8 cellular contexts compared by ENCODE assay signal in genomic region chr2:112765251-112765650, GRCh38. TPM values are rescaled to one million over a fixed set of nuclear protein-coding genes. Genes with fewer than 3 reads are reported as not detected.
DNase-seq lines count a peak whose midpoint lies in the region; ATAC-seq and TF ChIP-seq lines count a peak whose summit lies in the region.

No MANE protein-coding gene starts in this region.

- in situ Hi-C loops in astrocyte of the spinal cord (cut with HindIII; ENCODE audit: low sequenced_read_pairs) = no loop called here

- peak overlapping the region; percentile 97 for H3K4me3 Mint-ChIP-seq in mesothelial cell of epicardium

- H3K36me3 Mint-ChIP-seq in mesothelial cell of epicardium = no peaks in the 10 kb centered on the region

- DNase-seq in AG10803 (ENCODE audit: low read depth) = no peak
- no peak for DNase-seq in HFF-Myc (ENCODE audit: extremely low read depth, low read depth)
- DNase-seq in astrocyte of the spinal cord (ENCODE audit: low read depth, low spot score) = no peak
- no peak for DNase-seq in mesothelial cell of epicardium (ENCODE audit: low spot score in 2 of 2, unreplicated experiment in 2 of 2)
- DNase-seq in anterior cingulate cortex (lab: John Stamatoyannopoulos, UW) = no peak
- no peak for DNase-seq in activated CD8-positive, alpha-beta memory T cell treated with anti-CD3 and anti-CD28 coated beads for 24 hours

- no peaks in the 10 kb centered on the region for H3K9me3 Mint-ChIP-seq in mesothelial cell of epicardium

- TF ChIP-seq CTCF in AG10803 (conservative IDR thresholded peaks at IDR 0.05; ENCODE audit: low read length) (no peak), HFF-Myc (IDR thresholded peaks at IDR 0.05; ENCODE audit: low read depth, low read length, missing control alignments) (no peak), astrocyte of the spinal cord (IDR thresholded peaks at IDR 0.05; ENCODE audit: low read depth, low read length) (no peak), mesothelial cell of epicardium (IDR thresholded peaks at IDR 0.05; ENCODE audit: unreplicated experiment) (no peak)

- peaks cover 16% of the 10 kb centered on the region for H3K4me1 Mint-ChIP-seq in mesothelial cell of epicardium

- peak overlapping the region; percentile 66 for H3K27ac Mint-ChIP-seq in mesothelial cell of epicardium

- no peaks in the 10 kb centered on the region for H3K27me3 Mint-ChIP-seq in mesothelial cell of epicardium (ENCODE audit: low read depth)

- peak overlapping the region; percentile 89 for H3K4me3 ChIP-seq in AG10803 (ENCODE audit: low read length)
- peak overlapping the region; percentile 76 for H3K4me3 ChIP-seq in HFF-Myc (replicated peaks; ENCODE audit: low read depth, low read length)
- peak overlapping the region; percentile 80 for H3K4me3 ChIP-seq in astrocyte of the spinal cord (ENCODE audit: low read depth, low read length)

- ATAC-seq in HG02759 (IDR thresholded peaks at IDR 0.05; ENCODE audit: unreplicated experiment) = no peak
- no peak for ATAC-seq in HG03378 (IDR thresholded peaks at IDR 0.05; ENCODE audit: unreplicated experiment)

RNA-seq across cellular contexts. Expression of gene CKAP2L, which starts 0.8 kb away (rescaled TPM):
- total RNA-seq in mesothelial cell of epicardium = 8.4 to 8.9 TPM (median 8.6 TPM) in 3 replicates

RNA-seq across cellular contexts. Expression of gene IL1A, which starts 19.0 kb away (rescaled TPM):
- total RNA-seq in mesothelial cell of epicardium = 3.9 to 4.8 TPM (median 4.4 TPM) in 3 replicates

RNA-seq across cellular contexts. Expression of gene NT5DC4, which starts 44.4 kb away (rescaled TPM):
- not detected in 3 replicates for total RNA-seq in mesothelial cell of epicardium
